ENCODE assay signal across 19 cellular contexts in the genomic region with DNA sequence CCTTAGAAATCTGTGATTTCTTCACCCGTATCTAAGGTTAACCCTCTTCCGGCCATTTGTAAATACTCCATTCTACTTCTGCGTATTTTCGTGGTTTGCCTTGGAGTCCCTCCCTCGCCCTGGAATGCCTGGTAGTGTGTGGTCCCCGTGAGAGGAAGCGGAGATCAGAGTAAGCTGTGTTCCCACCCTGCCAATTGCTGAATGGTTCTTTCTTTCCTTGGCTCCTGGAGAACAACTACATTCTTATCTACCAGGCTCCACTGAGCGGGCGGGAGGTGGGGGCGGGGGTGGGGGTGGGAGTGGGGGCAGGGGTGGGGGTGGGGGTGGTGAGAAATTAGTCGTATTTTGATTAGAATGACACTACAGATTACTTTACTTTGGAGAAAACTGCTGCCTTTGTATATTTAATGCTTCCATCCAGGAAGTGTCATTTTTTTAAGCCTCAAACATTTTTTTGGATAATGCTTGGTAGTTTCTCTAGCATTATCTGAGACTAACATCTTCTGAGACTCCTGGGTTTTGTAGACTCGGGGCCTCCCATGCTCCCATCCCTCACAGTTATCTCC. TPM values are rescaled to one million over a fixed set of nuclear protein-coding genes. Genes with fewer than 3 reads are reported as not detected.
DNase-seq lines count a peak whose midpoint lies in the region; ATAC-seq and TF ChIP-seq lines count a peak whose summit lies in the region.
"Had no signal": no experiment of that assay in that cellular context is flagged by ENCODE, and none has a peak within 500 bp of the region (broad histone marks: within the 10 kb centered on the region; RNA-seq: fewer than 3 reads in every experiment).

No MANE protein-coding gene starts in this region.

- peaks cover 21 to 57% (median 52%) of the 10 kb centered on the region in 7 donors for H3K4me1 Mint-ChIP-seq in naive thymus-derived CD4-positive, alpha-beta T cell

- intact Hi-C loops in naive thymus-derived CD4-positive, alpha-beta T cell (cut with micrococcal nuclease), result no loop called here
- intact Hi-C loops in prostate gland (cut with DNase I), result no loop called here

- 41% methylated on average over 12 of the region's 12 CpGs for WGBS in prostate gland

- TF ChIP-seq POLR2A in prostate gland (IDR thresholded peaks at IDR 0.05), result no peak

- H3K27ac ChIP-seq in BLaER1 treated with 17β-estradiol and CSF1 and Interleukin-3, amounts not matched to agents 10 nM and 100 nM, result no peak overlapping the region
- peak overlapping the region; percentile 6; the same call in 1 of the 2 replicates for H3K27ac ChIP-seq in SJCRH30
- no peak overlapping the region for H3K27ac ChIP-seq in naive thymus-derived CD4-positive, alpha-beta T cell (ENCODE audit: low read depth, low read length)
- H3K27ac ChIP-seq in prostate gland, result no peak overlapping the region
- H3K27ac ChIP-seq: epithelial cell of prostate, heart right ventricle, tibial artery had no signal

- H3K4me2 ChIP-seq in BLaER1 treated with 17β-estradiol and CSF1 and Interleukin-3, amounts not matched to agents 10 nM and 100 nM, result peak overlapping the region in 7 of 11 experiments; percentile 28 to 63 (median 41); a peak in 13 of 22 replicates

- H3K36me3 ChIP-seq in BLaER1 treated with 17β-estradiol and CSF1 and Interleukin-3, amounts not matched to agents 10 nM and 100 nM, result peaks cover 0 to 2% (median 0%) of the 10 kb centered on the region in 11 experiments; a peak in 3 of 22 replicates
- H3K36me3 ChIP-seq in SJCRH30, result no peaks in the 10 kb centered on the region
- H3K36me3 ChIP-seq in naive thymus-derived CD4-positive, alpha-beta T cell (ENCODE audit: control insufficient read depth in 2 of 3, insufficient read depth in 3 of 3, low read length in 3 of 3), result peaks cover 0 to 6% (median 0%) of the 10 kb centered on the region in 3 experiments
- no peaks in the 10 kb centered on the region for H3K36me3 ChIP-seq in prostate gland

- H3K4me1 ChIP-seq in BLaER1 treated with 17β-estradiol and CSF1 and Interleukin-3, amounts not matched to agents 10 nM and 100 nM, result peaks cover 19 to 42% (median 38%) of the 10 kb centered on the region in 10 experiments
- peaks cover 13% of the 10 kb centered on the region; the same call in 1 of the 2 replicates for H3K4me1 ChIP-seq in SJCRH30
- H3K4me1 ChIP-seq in naive thymus-derived CD4-positive, alpha-beta T cell (ENCODE audit: control insufficient read depth in 2 of 2, insufficient read depth in 2 of 2, low read length in 2 of 2), result peaks cover 0 to 44% of the 10 kb centered on the region in 2 donors
- peaks cover 9% of the 10 kb centered on the region for H3K4me1 ChIP-seq in prostate gland (replicated peaks)
- H3K4me1 ChIP-seq: heart right ventricle, tibial artery had no signal

- H3K36me3 Mint-ChIP-seq in naive thymus-derived CD4-positive, alpha-beta T cell, result peaks cover 0 to 6% (median 2%) of the 10 kb centered on the region in 5 donors
- H3K36me3 Mint-ChIP-seq: activated naive CD8-positive, alpha-beta T cell treated with anti-CD3 and anti-CD28 coated beads, Interleukin-2, amount 10 ng/mL, durations not matched to agents 7 days and 5 days had no signal

- TF ChIP-seq CTCF in prostate gland (IDR thresholded peaks at IDR 0.05), result no peak

- no peaks in the 10 kb centered on the region for H3K27me3 ChIP-seq in BLaER1 treated with 17β-estradiol and CSF1 and Interleukin-3, amounts not matched to agents 10 nM and 100 nM
- H3K27me3 ChIP-seq in SJCRH30, result no peaks in the 10 kb centered on the region
- no peaks in the 10 kb centered on the region for H3K27me3 ChIP-seq in naive thymus-derived CD4-positive, alpha-beta T cell (ENCODE audit: control insufficient read depth in 2 of 2, insufficient read depth in 2 of 2, low read length in 2 of 2)
- no peaks in the 10 kb centered on the region for H3K27me3 ChIP-seq in prostate gland (replicated peaks; ENCODE audit: insufficient read depth)
- H3K27me3 ChIP-seq: heart right ventricle, tibial artery had no signal

- H3K27me3 Mint-ChIP-seq in naive thymus-derived CD4-positive, alpha-beta T cell, result no peaks in the 10 kb centered on the region
- H3K27me3 Mint-ChIP-seq: activated naive CD8-positive, alpha-beta T cell treated with anti-CD3 and anti-CD28 coated beads, Interleukin-2, amount 10 ng/mL, durations not matched to agents 7 days and 5 days had no signal

- DNase-seq in SJCRH30, result peak; percentile 81 to 89
- peak; percentile 32 for DNase-seq in fibroblast of peridontal ligament (ENCODE audit: extremely low read depth)
- DNase-seq in naive thymus-derived CD4-positive, alpha-beta T cell, result no peak
- no peak for DNase-seq in inferior parietal cortex (ENCODE audit: extremely low spot score)
- DNase-seq in NCI-H748 treated with DMSO at 0.1 percent for 48 hours (lab: John Stamatoyannopoulos, UW), result no peak
- DNase-seq in NAMALWA (ENCODE audit: low spot score), result no peak
- no peak for DNase-seq in prostate gland (ENCODE audit: low spot score)
- DNase-seq: ACHN; activated CD4-positive, alpha-beta T cell treated with anti-CD3 and anti-CD28 coated beads for 1 hour; activated naive CD8-positive, alpha-beta T cell treated with anti-CD3 and anti-CD28 coated beads, Interleukin-2, amount 10 ng/mL, durations not matched to agents 7 days and 5 days; heart right ventricle; kidney glomerular epithelial cell; NCI-H2081; NCI-H526 treated with DMSO at 0.1 percent for 48 hours; stimulated activated CD8-positive, alpha-beta memory T cell treated with anti-CD3 and anti-CD28 coated beads, Interleukin-4, amount 100 ng/mL, for 48 hours; tibial artery had no signal

- CTCF ChIA-PET in naive thymus-derived CD4-positive, alpha-beta T cell (lab: Charles Lee), result interaction anchor here (0.6 to 1.9 kb wide), 3 partner anchors 27 to 160 kb away, joined by 3 to 8 read pairs (median 3); no protein-coding TSS in a partner anchor

- no peak for ATAC-seq in naive thymus-derived CD4-positive, alpha-beta T cell
- ATAC-seq: heart right ventricle had no signal

- H3K27ac Mint-ChIP-seq in naive thymus-derived CD4-positive, alpha-beta T cell, result peak overlapping the region in 7 of 9 donors; percentile 34 to 100 (median 89)
- H3K27ac Mint-ChIP-seq: activated naive CD8-positive, alpha-beta T cell treated with anti-CD3 and anti-CD28 coated beads, Interleukin-2, amount 10 ng/mL, durations not matched to agents 7 days and 5 days had no signal

- peak overlapping the region in 1 of 10 donors; percentile 56 for H3K4me3 Mint-ChIP-seq in naive thymus-derived CD4-positive, alpha-beta T cell
- H3K4me3 Mint-ChIP-seq: activated naive CD8-positive, alpha-beta T cell treated with anti-CD3 and anti-CD28 coated beads, Interleukin-2, amount 10 ng/mL, durations not matched to agents 7 days and 5 days; T-helper 2 cell treated with Interferon-gamma antibody and Interleukin-4, amounts not matched to agents 5 μg/mL and 100 μg/mL, for 36 hours had no signal

- H3K9ac ChIP-seq in BLaER1 treated with 17β-estradiol and CSF1 and Interleukin-3, amounts not matched to agents 10 nM and 100 nM, result no peak overlapping the region

- H3K9me3 ChIP-seq in BLaER1 treated with 17β-estradiol and CSF1 and Interleukin-3, amounts not matched to agents 10 nM and 100 nM (replicated peaks in 1 of 11), result no peaks in the 10 kb centered on the region
- H3K9me3 ChIP-seq in SJCRH30 (replicated peaks) (no peaks in the 10 kb centered on the region), prostate gland (no peaks in the 10 kb centered on the region)
- H3K9me3 ChIP-seq in naive thymus-derived CD4-positive, alpha-beta T cell (ENCODE audit: control insufficient read depth in 2 of 3, low read length in 3 of 3), result no peaks in the 10 kb centered on the region
- H3K9me3 ChIP-seq: heart right ventricle, tibial artery had no signal

- POLR2A ChIA-PET in naive thymus-derived CD4-positive, alpha-beta T cell (lab: Charles Lee), result interaction anchor here (0.9 kb wide), 1 partner anchor 81 kb away, joined by 3 read pairs; no protein-coding TSS in a partner anchor

- no peaks in the 10 kb centered on the region; a peak in 3 of 22 replicates for H4K20me1 ChIP-seq in BLaER1 treated with 17β-estradiol and CSF1 and Interleukin-3, amounts not matched to agents 10 nM and 100 nM

- no peak overlapping the region for H3K4me3 ChIP-seq in BLaER1 treated with 17β-estradiol and CSF1 and Interleukin-3, amounts not matched to agents 10 nM and 100 nM
- H3K4me3 ChIP-seq in SJCRH30 (peak overlapping the region; percentile 45), prostate gland (no peak overlapping the region)
- no peak overlapping the region for H3K4me3 ChIP-seq in naive thymus-derived CD4-positive, alpha-beta T cell (ENCODE audit: low read length)
- H3K4me3 ChIP-seq: heart right ventricle, tibial artery had no signal

- H3K9me3 Mint-ChIP-seq in naive thymus-derived CD4-positive, alpha-beta T cell, result peaks cover 0 to 2% (median 0%) of the 10 kb centered on the region in 11 donors
- H3K9me3 Mint-ChIP-seq: activated naive CD8-positive, alpha-beta T cell treated with anti-CD3 and anti-CD28 coated beads, Interleukin-2, amount 10 ng/mL, durations not matched to agents 7 days and 5 days; T-helper 2 cell treated with Interferon-gamma antibody and Interleukin-4, amounts not matched to agents 5 μg/mL and 100 μg/mL, for 36 hours had no signal

RNA-seq across cellular contexts. Expression of gene FASN, which starts 20.9 kb away (rescaled TPM):
- total RNA-seq in SJCRH30 (2014; rRNA removed; shearing (Covaris generic)), result 141 and 151 TPM in 2 replicates
- 100 to 1,000 TPM in 2 of 5 experiments, 10 to 100 TPM in 3; 24.3 to 168 (median 59.0) TPM for total RNA-seq in naive thymus-derived CD4-positive, alpha-beta T cell
- 1 to 10 TPM in 1 of 2 donors, under 1 TPM in 1; 0.96 to 1.5 TPM for polyA plus RNA-seq in naive thymus-derived CD4-positive, alpha-beta T cell
- total RNA-seq in prostate gland, result 100 to 1,000 TPM; 192 to 388 TPM

RNA-seq across cellular contexts. Expression of gene DUS1L, which starts 53.3 kb away (rescaled TPM):
- 112 and 126 TPM in 2 replicates for total RNA-seq in SJCRH30 (2014; rRNA removed; shearing (Covaris generic))
- 100 to 1,000 TPM; 127 to 157 (median 147) TPM for total RNA-seq in naive thymus-derived CD4-positive, alpha-beta T cell
- 100 to 1,000 TPM in 1 of 2 donors, 10 to 100 TPM in 1; 52.9 to 110 TPM for polyA plus RNA-seq in naive thymus-derived CD4-positive, alpha-beta T cell
- 100 to 1,000 TPM in 1 of 2 donors, 10 to 100 TPM in 1; 95.9 to 119 TPM for total RNA-seq in prostate gland

Comparison
In these comparisons a context has a peak if more than half of its experiments do, and no peak if none do; other contexts are left out.
1. DNase-seq: peak in SJCRH30 (2 of 2) and fibroblast of peridontal ligament (single experiment); none in naive thymus-derived CD4-positive, alpha-beta T cell (0 of 9), inferior parietal cortex (single experiment), NCI-H748 treated with DMSO at 0.1 percent for 48 hours (single experiment), NAMALWA (single experiment) and prostate gland (single experiment).